1 cellular context compared by ENCODE assay signal in genomic region chr6:136415351-136416005, GRCh38.
TF ChIP-seq lines count a peak whose summit lies in the region.

No MANE protein-coding gene starts in this region.

TF ChIP-seq in GM12878, 131 proteins besides CTCF, POLR2A, EP300 and RAD21:
- TF ChIP-seq POU2F2 (IDR thresholded peaks at IDR 0.05; ENCODE audit: borderline replicate concordance, low read depth, low read length) (no peak), ZBED1 (IDR thresholded peaks at IDR 0.05; ENCODE audit: borderline replicate concordance) (no peak), REST (IDR thresholded peaks at IDR 0.05; ENCODE audit: low read depth, low read length) (peak; percentile 68), PKNOX1 (IDR thresholded peaks at IDR 0.05) (0 out of 2 replicates have a peak, but pooled peaks have one; percentile 16), SMC3 (IDR thresholded peaks at IDR 0.05; ENCODE audit: borderline replicate concordance, low read length) (no peak), YBX1 (IDR thresholded peaks at IDR 0.05) (no peak)
